ENCODE assay signal across 22 cellular contexts in the genomic region with DNA sequence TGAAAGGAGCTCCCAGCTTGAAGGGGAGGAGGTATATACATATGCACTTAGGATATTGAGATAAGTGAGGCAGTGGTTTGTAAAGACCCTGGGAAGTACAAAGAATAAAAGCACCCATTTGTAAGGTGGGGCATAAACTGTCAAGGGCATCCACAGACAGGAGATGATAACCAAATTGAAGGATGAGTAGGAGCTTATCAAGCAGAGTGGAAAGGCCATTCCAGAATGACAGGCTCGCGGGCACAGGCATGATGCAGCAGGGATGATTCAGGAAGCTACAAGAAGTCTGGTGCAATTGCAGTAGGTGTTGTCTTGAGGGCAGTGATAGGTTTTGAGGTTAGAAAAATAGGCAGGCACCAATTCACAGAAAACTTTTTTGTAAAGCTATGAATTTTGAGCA.
"Had no signal": no experiment of that assay in that cellular context is flagged by ENCODE, and none has a peak within 500 bp of the region (broad histone marks: within the 10 kb centered on the region; RNA-seq: fewer than 3 reads in every experiment).

No MANE protein-coding gene starts in this region.

- ATAC-seq: esophagus mucosa; heart left ventricle; lower lobe of right lung; psoas muscle; right lobe of liver; stimulated activated effector memory CD8-positive, alpha-beta T cell treated with anti-CD3 and anti-CD28 coated beads, Interleukin-12 subunit alpha, Interleukin-12 subunit beta, amount 100 ng/mL, for 72 hours; stimulated activated naive CD8-positive, alpha-beta T cell treated with anti-CD3 and anti-CD28 coated beads, Interleukin-15, amount 100 ng/mL, for 72 hours; upper lobe of right lung had no signal

- H3K9me3 Mint-ChIP-seq: nephron; stimulated activated naive CD8-positive, alpha-beta T cell treated with anti-CD3 and anti-CD28 coated beads, Interleukin-15, amount 100 ng/mL, for 72 hours had no signal

- H3K4me1 ChIP-seq: heart left ventricle, left ventricle myocardium inferior, lower lobe of right lung, psoas muscle, right lobe of liver, testis, tibial nerve, upper lobe of right lung had no signal

- H3K4me3 ChIP-seq: dorsolateral prefrontal cortex, heart left ventricle, left ventricle myocardium inferior, lower lobe of right lung, psoas muscle, right lobe of liver, testis, tibial nerve, upper lobe of right lung had no signal

- DNase-seq: cortex of kidney; dorsolateral prefrontal cortex; effector CD8-positive, alpha-beta T cell; heart left ventricle; hippocampal formation; left cardiac atrium; left ventricle myocardium inferior; lower lobe of right lung; mesenchymal stem cell; naive B cell; psoas muscle; retina; right lobe of liver; stimulated activated CD4-positive, alpha-beta T cell treated with anti-CD3 and anti-CD28 coated beads, Interleukin-4, amount 100 ng/mL, for 1 hour; stimulated activated CD8-positive, alpha-beta memory T cell treated with anti-CD3 and anti-CD28 coated beads, Interleukin-4, amount 100 ng/mL, for 48 hours; stimulated activated naive CD8-positive, alpha-beta T cell treated with anti-CD3 and anti-CD28 coated beads, Interleukin-15, amount 100 ng/mL, for 72 hours; testis; upper lobe of right lung had no signal

- H3K27me3 ChIP-seq: dorsolateral prefrontal cortex, heart left ventricle, right lobe of liver, testis, tibial nerve, upper lobe of right lung had no signal

- H3K27ac Mint-ChIP-seq: naive B cell; nephron; stimulated activated effector memory CD8-positive, alpha-beta T cell treated with anti-CD3 and anti-CD28 coated beads, Interleukin-12 subunit alpha, Interleukin-12 subunit beta, amount 100 ng/mL, for 72 hours; stimulated activated naive CD8-positive, alpha-beta T cell treated with anti-CD3 and anti-CD28 coated beads, Interleukin-15, amount 100 ng/mL, for 72 hours had no signal

- H3K4me1 Mint-ChIP-seq: naive B cell; nephron; stimulated activated effector memory CD8-positive, alpha-beta T cell treated with anti-CD3 and anti-CD28 coated beads, Interleukin-12 subunit alpha, Interleukin-12 subunit beta, amount 100 ng/mL, for 72 hours; stimulated activated naive CD8-positive, alpha-beta T cell treated with anti-CD3 and anti-CD28 coated beads, Interleukin-15, amount 100 ng/mL, for 72 hours had no signal

- H3K36me3 Mint-ChIP-seq: naive B cell; stimulated activated effector memory CD8-positive, alpha-beta T cell treated with anti-CD3 and anti-CD28 coated beads, Interleukin-12 subunit alpha, Interleukin-12 subunit beta, amount 100 ng/mL, for 72 hours had no signal

- H3K27me3 Mint-ChIP-seq: naive B cell; stimulated activated naive CD8-positive, alpha-beta T cell treated with anti-CD3 and anti-CD28 coated beads, Interleukin-15, amount 100 ng/mL, for 72 hours had no signal

- H3K27ac ChIP-seq: dorsolateral prefrontal cortex, heart left ventricle, left ventricle myocardium inferior, lower lobe of right lung, psoas muscle, right lobe of liver, testis, tibial nerve, upper lobe of right lung had no signal

- H3K9me3 ChIP-seq: heart left ventricle, left ventricle myocardium inferior, lower lobe of right lung, psoas muscle, right lobe of liver, testis, tibial nerve, upper lobe of right lung had no signal

- H3K36me3 ChIP-seq: heart left ventricle, left ventricle myocardium inferior, lower lobe of right lung, right lobe of liver, tibial nerve, upper lobe of right lung had no signal

- H3K4me3 Mint-ChIP-seq: naive B cell; nephron; stimulated activated effector memory CD8-positive, alpha-beta T cell treated with anti-CD3 and anti-CD28 coated beads, Interleukin-12 subunit alpha, Interleukin-12 subunit beta, amount 100 ng/mL, for 72 hours; stimulated activated naive CD8-positive, alpha-beta T cell treated with anti-CD3 and anti-CD28 coated beads, Interleukin-15, amount 100 ng/mL, for 72 hours had no signal
